In genomic region chr5:98053170-98053569, GRCh38 we compare ENCODE assay signal across 8 cellular contexts.
"Had no signal": no experiment of that assay in that cellular context is flagged by ENCODE, and none has a peak within 500 bp of the region (broad histone marks: within the 10 kb centered on the region; RNA-seq: fewer than 3 reads in every experiment).

No MANE protein-coding gene starts in this region.

- H3K4me3 ChIP-seq: HAP-1 had no signal

- ATAC-seq: HCT116 had no signal

- H3K4me1 Mint-ChIP-seq: IgD-negative memory B cell had no signal

- H3K27me3 Mint-ChIP-seq: IgD-negative memory B cell had no signal

- H3K36me3 ChIP-seq: HAP-1 had no signal

- H3K9me3 ChIP-seq: HAP-1 had no signal

- H3K4me1 ChIP-seq: HAP-1 had no signal

- H3K27ac ChIP-seq: HL-60 had no signal

- H3K27ac Mint-ChIP-seq: HFFc6, IgD-negative memory B cell had no signal

- DNase-seq: GOT3, H7, HFFc6, KG1 had no signal

- H3K36me3 Mint-ChIP-seq: IgD-negative memory B cell had no signal

- H3K4me3 Mint-ChIP-seq: HFFc6, IgD-negative memory B cell had no signal
